31 cellular contexts compared by ENCODE assay signal in genomic region chr20:33761698-33762250, GRCh38.
"Had no signal": no experiment of that assay in that cellular context is flagged by ENCODE, and none has a peak within 500 bp of the region (broad histone marks: within the 10 kb centered on the region; RNA-seq: fewer than 3 reads in every experiment).

No MANE protein-coding gene starts in this region.

- H3K4me1 Mint-ChIP-seq: natural killer cell; nephron; neural progenitor cell; stimulated activated naive CD8-positive, alpha-beta T cell treated with anti-CD3 and anti-CD28 coated beads, Interleukin-15, amount 100 ng/mL, for 72 hours had no signal

- DNase-seq: naive thymus-derived CD4-positive, alpha-beta T cell; natural killer cell; nucleus accumbens; pancreas; psoas muscle; right cardiac atrium; spleen; stimulated activated CD4-positive, alpha-beta T cell treated with anti-CD3 and anti-CD28 coated beads, Interleukin-12 subunit alpha, Interleukin-12 subunit beta, amount 100 ng/mL, for 4 hours; stimulated activated CD4-positive, alpha-beta T cell treated with anti-CD3 and anti-CD28 coated beads, Interleukin-1b, Interleukin-23, amount 100 ng/mL, for 48 hours; stimulated activated CD4-positive, alpha-beta T cell treated with anti-CD3 and anti-CD28 coated beads, Interleukin-4, amount 100 ng/mL, for 1 hour; stimulated activated CD4-positive, alpha-beta T cell treated with anti-CD3 and anti-CD28 coated beads, Interleukin-4, amount 100 ng/mL, for 4 hours; stimulated activated CD8-positive, alpha-beta memory T cell treated with anti-CD3 and anti-CD28 coated beads, Interleukin-4, amount 100 ng/mL, for 48 hours; stimulated activated naive CD4-positive, alpha-beta T cell; stimulated activated naive CD8-positive, alpha-beta T cell treated with anti-CD3 and anti-CD28 coated beads, Interleukin-15, amount 100 ng/mL, for 72 hours; stimulated activated naive CD8-positive, alpha-beta T cell treated with anti-CD3 and anti-CD28 coated beads, Interleukin-15, Interleukin-2, amounts not matched to agents 100 U/mL and 50 U/mL, for 24 hours; substantia nigra; testis; tibial artery; transverse colon; upper lobe of right lung; uterus had no signal

- H2AFZ ChIP-seq: neural progenitor cell had no signal

- H3K27me3 Mint-ChIP-seq: naive thymus-derived CD4-positive, alpha-beta T cell; progenitor cell of endocrine pancreas; stimulated activated memory B cell treated with anti-CD40 and anti-IgM and Interleukin-4, amounts not matched to agents 10 μg/mL and 1 μg/mL and 100 μg/mL, for 72 hours; stimulated activated naive CD8-positive, alpha-beta T cell treated with anti-CD3 and anti-CD28 coated beads, Interleukin-15, amount 100 ng/mL, for 72 hours; type B pancreatic cell had no signal

- H3K27ac Mint-ChIP-seq: natural killer cell; nephron; neural progenitor cell; progenitor cell of endocrine pancreas; stimulated activated memory B cell treated with anti-CD40 and anti-IgM and Interleukin-4, amounts not matched to agents 10 μg/mL and 1 μg/mL and 100 μg/mL, for 72 hours; type B pancreatic cell had no signal

- H3K27me3 ChIP-seq: neural progenitor cell, neutrophil, pancreas, spleen, suprapubic skin, testis, tibial artery, transverse colon, upper lobe of right lung, uterus had no signal

- FAIRE-seq: pancreas had no signal

- H3K36me3 Mint-ChIP-seq: natural killer cell had no signal

- H3K4me3 Mint-ChIP-seq: naive thymus-derived CD4-positive, alpha-beta T cell; natural killer cell; nephron; neural progenitor cell; stimulated activated memory B cell treated with anti-CD40 and anti-IgM and Interleukin-4, amounts not matched to agents 10 μg/mL and 1 μg/mL and 100 μg/mL, for 72 hours; stimulated activated naive CD8-positive, alpha-beta T cell treated with anti-CD3 and anti-CD28 coated beads, Interleukin-15, amount 100 ng/mL, for 72 hours; type B pancreatic cell had no signal

- H3K9ac ChIP-seq: neural progenitor cell had no signal

- H3K36me3 ChIP-seq: neural progenitor cell, pancreas, uterus had no signal

- H3K4me3 ChIP-seq: neural progenitor cell, pancreas, psoas muscle, skin epidermis, smooth muscle cell, spleen, suprapubic skin, testis, tibial artery, transverse colon, upper lobe of right lung, uterus had no signal

- H3K9me3 Mint-ChIP-seq: natural killer cell had no signal

- ATAC-seq: naive thymus-derived CD4-positive, alpha-beta T cell; natural killer cell; pancreas; psoas muscle; right cardiac atrium; sciatic nerve; stimulated activated memory B cell treated with anti-CD40 and anti-IgM and Interleukin-4, amounts not matched to agents 10 μg/mL and 1 μg/mL and 100 μg/mL, for 72 hours; stimulated activated naive CD8-positive, alpha-beta T cell treated with anti-CD3 and anti-CD28 coated beads, Interleukin-15, amount 100 ng/mL, for 72 hours; stimulated activated naive CD8-positive, alpha-beta T cell treated with anti-CD3 and anti-CD28 coated beads, Interleukin-15, Interleukin-2, amounts not matched to agents 100 U/mL and 50 U/mL, for 24 hours; upper lobe of right lung had no signal

- H3K4me1 ChIP-seq: neural progenitor cell, pancreas, psoas muscle, spleen, suprapubic skin, testis, tibial artery, transverse colon, upper lobe of right lung, uterus had no signal

- H3K27ac ChIP-seq: neural progenitor cell, neutrophil, pancreas, psoas muscle, skin epidermis, spleen, suprapubic skin, testis, tibial artery, transverse colon, upper lobe of right lung, uterus had no signal

- H3K9me3 ChIP-seq: neutrophil, pancreas, suprapubic skin, testis, upper lobe of right lung had no signal

- H3K4me2 ChIP-seq: neural progenitor cell, smooth muscle cell had no signal
